In the genomic region with DNA sequence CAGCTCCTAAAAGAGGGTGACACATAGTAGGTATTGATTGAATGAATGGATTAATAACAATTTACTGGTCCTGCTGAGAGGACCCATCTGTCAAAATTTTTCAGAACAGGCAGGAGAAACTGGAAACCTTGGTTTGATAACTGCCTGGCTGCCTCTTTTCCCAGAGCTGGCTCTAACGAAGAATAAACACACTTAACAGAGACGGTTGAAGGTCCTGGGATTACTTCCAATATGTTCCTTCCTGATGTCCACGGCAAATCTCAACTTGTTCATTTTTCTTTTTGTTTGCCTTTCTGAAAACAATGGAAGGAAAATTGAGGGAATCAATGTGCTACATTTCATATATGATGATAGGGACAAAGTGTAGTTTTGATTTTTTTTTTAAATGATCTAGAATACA, we compare ENCODE assay signal across 16 cellular contexts.
DNase-seq lines count a peak whose midpoint lies in the region; ATAC-seq and TF ChIP-seq lines count a peak whose summit lies in the region.
"Had no signal": no experiment of that assay in that cellular context is flagged by ENCODE, and none has a peak within 500 bp of the region (broad histone marks: within the 10 kb centered on the region; RNA-seq: fewer than 3 reads in every experiment).

No MANE protein-coding gene starts in this region.

- ATAC-seq in omental fat pad (ENCODE audit: low FRiP score) (no peak), HG02678 (IDR thresholded peaks at IDR 0.05; ENCODE audit: unreplicated experiment) (no peak)

- no peaks in the 10 kb centered on the region for H3K9me2 ChIP-seq in Karpas-422 (replicated peaks; ENCODE audit: insufficient read depth, low read length)

- H3K79me2 ChIP-seq in Karpas-422 (ENCODE audit: low read length), result no peaks in the 10 kb centered on the region

- H3K9ac ChIP-seq in Karpas-422 (ENCODE audit: low read length), result no peak overlapping the region
- H3K9ac ChIP-seq: BLaER1 had no signal

- no peaks in the 10 kb centered on the region for H4K20me1 ChIP-seq in Karpas-422 (ENCODE audit: insufficient read depth, low read depth, low read length)
- H4K20me1 ChIP-seq: BLaER1 had no signal

- no peak overlapping the region for H3K4me3 ChIP-seq in Karpas-422 (ENCODE audit: low read length)
- H3K4me3 ChIP-seq: BLaER1 had no signal

- H2AFZ ChIP-seq in Karpas-422 (ENCODE audit: low read length), result no peak overlapping the region

- no peaks in the 10 kb centered on the region for H3K36me3 ChIP-seq in Karpas-422 (ENCODE audit: insufficient read depth, low read length)
- H3K36me3 ChIP-seq: BLaER1 had no signal

- DNase-seq in DMS153 treated with DMSO at 0.1 percent for 48 hours (lab: John Stamatoyannopoulos, UW; ENCODE audit: unreplicated experiment) (peak; percentile 24), DMS153 (lab: John Stamatoyannopoulos, UW) (no peak), NCI-H2171 (lab: John Stamatoyannopoulos, UW) (peak; percentile 55), NCI-H524 (lab: John Stamatoyannopoulos, UW) (peak; percentile 62 to 84), Karpas-422 (no peak), omental fat pad (ENCODE audit: low spot score) (no peak)
- DNase-seq: 8988T; AML-193; CD4-positive, CD25-positive, alpha-beta regulatory T cell; DND-41; GDM1; GOT3; H9 had no signal

- H3K27ac ChIP-seq in VCaP (peak overlapping the region; percentile 25; the same call in 1 of the 2 replicates), Karpas-422 (ENCODE audit: low read length) (no peak overlapping the region)
- H3K27ac ChIP-seq: BLaER1 had no signal

- H3K4me1 ChIP-seq in Karpas-422 (ENCODE audit: low read length), result peaks cover 5% of the 10 kb centered on the region

- no peaks in the 10 kb centered on the region for H3K27me3 ChIP-seq in Karpas-422 (ENCODE audit: low read length)
- H3K27me3 ChIP-seq: BLaER1 had no signal

- no peak overlapping the region for H3K4me2 ChIP-seq in Karpas-422 (ENCODE audit: low read depth, low read length, poor library complexity, severe bottlenecking)
- H3K4me2 ChIP-seq: BLaER1 had no signal

- H3K9me3 ChIP-seq in Karpas-422 (ENCODE audit: low read length), result no peaks in the 10 kb centered on the region
- H3K9me3 ChIP-seq: BLaER1 had no signal

- no peak for TF ChIP-seq CTCF in VCaP (conservative IDR thresholded peaks at IDR 0.05)
- no peak for TF ChIP-seq CTCF in omental fat pad (IDR thresholded peaks at IDR 0.05)

Comparison
In these comparisons a context has a peak if more than half of its experiments do, and no peak if none do; other contexts are left out.
1. DNase-seq: peak in DMS153 treated with DMSO at 0.1 percent for 48 hours (single experiment), NCI-H2171 (single experiment) and NCI-H524 (2 of 2); none in DMS153 (single experiment), Karpas-422 (single experiment) and omental fat pad (single experiment).